Comparison of ENCODE assay signal across 8 cellular contexts in genomic region chr11:441418-442274, GRCh38. TPM values are rescaled to one million over a fixed set of nuclear protein-coding genes. Genes with fewer than 3 reads are reported as not detected.
A peak's percentile ranks its signal among the peaks of the same experiment; 100 is the strongest.
DNase-seq lines count a peak whose midpoint lies in the region; ATAC-seq, FAIRE-seq and TF ChIP-seq lines count a peak whose summit lies in the region.

Gene ANO9, minus strand, starts transcription at chr11:442011. Its CDS starts 85 bp downstream, at chr11:441926.

- H3K36me3 ChIP-seq in KMS-11 (ENCODE audit: insufficient read depth) (no peaks in the 10 kb centered on the region), WERI-Rb-1 (no peaks in the 10 kb centered on the region), smooth muscle cell (ENCODE audit: low read depth) (no peaks in the 10 kb centered on the region)

- peak; percentile 96 for DNase-seq in GM19239 (ENCODE audit: insufficient read length, low spot score)
- peak; percentile 49 for DNase-seq in WERI-Rb-1
- DNase-seq in effector CD4-positive, alpha-beta T cell = peak; percentile 52
- DNase-seq in smooth muscle cell (lab: John Stamatoyannopoulos, UW; ENCODE audit: unreplicated experiment) = no peak
- DNase-seq in occipital lobe (lab: John Stamatoyannopoulos, UW) = no peak
- no peak for DNase-seq in G401 (ENCODE audit: low spot score)

- H4K20me1 ChIP-seq in KMS-11 (ENCODE audit: insufficient read depth) = no peaks in the 10 kb centered on the region
- H4K20me1 ChIP-seq in smooth muscle cell (ENCODE audit: low read depth) = no peaks in the 10 kb centered on the region

- in situ Hi-C loops in G401 (cut with HindIII; ENCODE audit: low sequenced_read_pairs) = no loop called here

- H3K79me2 ChIP-seq in KMS-11 (ENCODE audit: insufficient read depth, low read depth) (no peaks in the 10 kb centered on the region), smooth muscle cell (ENCODE audit: low read depth) (no peaks in the 10 kb centered on the region)

- peak within 1 kb of the TSS; percentile 64 for H2AFZ ChIP-seq in KMS-11 (ENCODE audit: low read depth)
- no peak within 1 kb of the TSS for H2AFZ ChIP-seq in smooth muscle cell (ENCODE audit: low read depth)

- H3K27me3 ChIP-seq in KMS-11 (ENCODE audit: insufficient read depth, low read depth) = no peaks in the 10 kb centered on the region; the same call in 1 of the 2 replicates
- H3K27me3 ChIP-seq in WERI-Rb-1 (ENCODE audit: insufficient read depth, low read depth, severe bottlenecking) = no peaks in the 10 kb centered on the region
- no peaks in the 10 kb centered on the region for H3K27me3 ChIP-seq in smooth muscle cell (ENCODE audit: low read depth)

- 47% methylated on average over 25 of the region's 35 CpGs for WGBS in smooth muscle cell (ENCODE audit: low lambda C conversion rate)

- H3K4me1 ChIP-seq in KMS-11 (ENCODE audit: low read depth, poor library complexity, severe bottlenecking) (peaks cover 9% of the 10 kb centered on the region), smooth muscle cell (ENCODE audit: low read depth) (no peaks in the 10 kb centered on the region)

- H3F3A ChIP-seq in smooth muscle cell (ENCODE audit: low read depth) = no peaks in the 10 kb centered on the region

- H3K4me2 ChIP-seq in KMS-11 (peak within 1 kb of the TSS; percentile 51), smooth muscle cell (peak within 1 kb of the TSS; percentile 78)

- H3K27ac ChIP-seq in KMS-11 = no peak within 1 kb of the TSS
- H3K27ac ChIP-seq in WERI-Rb-1 = no peak within 1 kb of the TSS
- no peak within 1 kb of the TSS for H3K27ac ChIP-seq in smooth muscle cell (ENCODE audit: low read depth)

- TF ChIP-seq CTCF in KMS-11 (conservative IDR thresholded peaks at IDR 0.05; ENCODE audit: low read depth, low read length) (no peak), WERI-Rb-1 (IDR thresholded peaks at IDR 0.05; ENCODE audit: low read depth, low read length) (no peak), smooth muscle cell (IDR thresholded peaks at IDR 0.05; ENCODE audit: borderline replicate concordance, insufficient read depth, poor library complexity, severe bottlenecking) (no peak)

- H3K9ac ChIP-seq in KMS-11 (peak within 1 kb of the TSS; percentile 50; the same call in 1 of the 2 replicates), smooth muscle cell (ENCODE audit: low read depth) (no peak within 1 kb of the TSS)

- no peak for ATAC-seq in GM21360 (IDR thresholded peaks at IDR 0.05; ENCODE audit: unreplicated experiment)

- FAIRE-seq in GM19239 (lab: Jason Lieb, UNC) = peak; percentile 79

- H3K9me3 ChIP-seq in WERI-Rb-1 (ENCODE audit: severe bottlenecking) = no peaks in the 10 kb centered on the region
- no peaks in the 10 kb centered on the region for H3K9me3 ChIP-seq in smooth muscle cell (replicated peaks; ENCODE audit: low read depth)

- H3K4me3 ChIP-seq in KMS-11 (IDR thresholded peaks at IDR 0.05; ENCODE audit: insufficient read depth, low read depth, low read length) (no peak within 1 kb of the TSS), WERI-Rb-1 (ENCODE audit: low read depth, low read length) (no peak within 1 kb of the TSS), smooth muscle cell (peak within 1 kb of the TSS; percentile 39)

RNA-seq across cellular contexts. Expression of gene ANO9, which starts in this region (rescaled TPM):
- total RNA-seq in smooth muscle cell (0.67 and 1.4 TPM in 2 replicates), occipital lobe (not detected)
- polyA plus RNA-seq in smooth muscle cell = 1.5 and 7.1 TPM in 2 replicates
- total RNA-seq in G401 (2014; rRNA removed; shearing (Covaris generic)) = 0.31 and 0.98 TPM in 2 replicates

Comparison
In these comparisons a context has a peak if more than half of its experiments do, and no peak if none do; other contexts are left out.
1. DNase-seq: peak in GM19239 (single experiment), WERI-Rb-1 (single experiment) and effector CD4-positive, alpha-beta T cell (single experiment); none in smooth muscle cell (single experiment), occipital lobe (single experiment) and G401 (single experiment).